Comparison of ENCODE assay signal across 26 cellular contexts in the genomic region with DNA sequence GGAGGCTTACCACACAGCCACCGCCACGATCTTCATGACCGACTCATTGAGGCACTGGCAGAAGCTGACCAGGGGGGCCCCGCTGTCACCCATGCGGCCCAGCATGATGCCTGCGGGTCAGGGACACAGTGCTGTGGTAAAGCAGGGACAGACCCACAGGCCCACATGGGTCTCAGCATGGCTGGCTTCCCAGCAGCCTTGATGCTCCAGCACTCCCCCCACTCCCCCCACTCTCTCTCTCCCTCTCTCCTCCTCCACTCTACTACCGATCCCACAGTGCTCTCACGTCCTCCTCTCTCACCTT. TPM values are rescaled to one million over a fixed set of nuclear protein-coding genes. Genes with fewer than 3 reads are reported as not detected.
DNase-seq lines count a peak whose midpoint lies in the region; ATAC-seq and TF ChIP-seq lines count a peak whose summit lies in the region.
"Had no signal": no experiment of that assay in that cellular context is flagged by ENCODE, and none has a peak within 500 bp of the region (broad histone marks: within the 10 kb centered on the region; RNA-seq: fewer than 3 reads in every experiment).

No MANE protein-coding gene starts in this region.

- POLR2A ChIA-PET in Caco-2 (lab: Charles Lee), result interaction anchor here (0.6 kb wide), 1 partner anchor 136 kb away, joined by 3 read pairs; no protein-coding TSS in a partner anchor
- POLR2A ChIA-PET in IMR-90 (lab: Charles Lee; ENCODE audit: unreplicated experiment), result no interaction called here

- H3K9me3 Mint-ChIP-seq in Caco-2 (ENCODE audit: unreplicated experiment) (no peaks in the 10 kb centered on the region), glutamatergic neuron (ENCODE audit: unreplicated experiment) (peaks cover 6% of the 10 kb centered on the region)
- H3K9me3 Mint-ChIP-seq: CD4-positive, alpha-beta T cell; CD8-positive, alpha-beta memory T cell had no signal

- H3K9me1 ChIP-seq in IMR-90 (ENCODE audit: insufficient read depth, low read length), result peaks cover 23% of the 10 kb centered on the region

- H2BK120ac ChIP-seq in IMR-90 (ENCODE audit: low read depth, low read length) (no peak overlapping the region), neuronal stem cell (ENCODE audit: low read depth, low read length) (no peak overlapping the region)

- H3K36me3 Mint-ChIP-seq in Caco-2 (ENCODE audit: insufficient read depth, unreplicated experiment) (peaks cover 5% of the 10 kb centered on the region), glutamatergic neuron (ENCODE audit: unreplicated experiment) (no peaks in the 10 kb centered on the region)
- H3K36me3 Mint-ChIP-seq: CD14-positive monocyte; CD8-positive, alpha-beta memory T cell had no signal

- no peak overlapping the region for H4K5ac ChIP-seq in IMR-90 (ENCODE audit: low read depth, low read length)

- TF ChIP-seq CTCF in Caco-2 (IDR thresholded peaks at IDR 0.05; ENCODE audit: insufficient read depth in 1 of 2, low read depth in 1 of 2, low read length in 1 of 2, severe bottlenecking in 1 of 2, unreplicated experiment in 1 of 2) (no peak), IMR-90 (conservative IDR thresholded peaks at IDR 0.05; ENCODE audit: low read depth, low read length) (no peak), glutamatergic neuron (IDR thresholded peaks at IDR 0.05; ENCODE audit: partially characterized antibody, unreplicated experiment) (no peak)

- H3K4ac ChIP-seq in IMR-90 (ENCODE audit: low read depth, low read length) (peak overlapping the region; percentile 23; the same call in 1 of the 2 replicates), neuronal stem cell (ENCODE audit: low read length) (no peak overlapping the region)

- H4K91ac ChIP-seq in IMR-90 (ENCODE audit: insufficient read depth, low read depth, low read length), result peak overlapping the region; percentile 60; the same call in 1 of the 2 replicates
- no peak overlapping the region for H4K91ac ChIP-seq in neuronal stem cell (ENCODE audit: low read depth, low read length, poor library complexity)

- H2AFZ ChIP-seq in IMR-90 (replicated peaks; ENCODE audit: low read length, poor library complexity) (peak overlapping the region; percentile 27), neuronal stem cell (ENCODE audit: low read length) (no peak overlapping the region)

- TF ChIP-seq RAD21 in IMR-90 (IDR thresholded peaks at IDR 0.05; ENCODE audit: low read length), result no peak

- no peaks in the 10 kb centered on the region for H3K27me3 ChIP-seq in Caco-2 (replicated peaks; ENCODE audit: control insufficient read depth, insufficient read depth, low read length)
- H3K27me3 ChIP-seq in IMR-90 (ENCODE audit: control insufficient read depth, insufficient read depth, low read length), result no peaks in the 10 kb centered on the region
- peaks cover 0 to 16% (median 4%) of the 10 kb centered on the region in 3 experiments for H3K27me3 ChIP-seq in neuronal stem cell (ENCODE audit: control insufficient read depth in 3 of 3, insufficient read depth in 3 of 3, low read depth in 1 of 3, low read length in 3 of 3)
- H3K27me3 ChIP-seq: BE2C; BLaER1 treated with 17β-estradiol and CSF1 and Interleukin-3, amounts not matched to agents 10 nM and 100 nM had no signal

- H3K9me3 ChIP-seq in Caco-2 (peaks cover 3% of the 10 kb centered on the region), IMR-90 (ENCODE audit: control insufficient read depth, insufficient read depth, low read length) (no peaks in the 10 kb centered on the region), neuronal stem cell (replicated peaks in 1 of 2; ENCODE audit: control insufficient read depth in 2 of 2, insufficient read depth in 1 of 2, low read depth in 1 of 2, low read length in 2 of 2) (peaks cover 10 to 27% of the 10 kb centered on the region in 2 donors)
- H3K9me3 ChIP-seq: BE2C had no signal

- CTCF ChIA-PET in Caco-2 (lab: Charles Lee), result no interaction called here
- CTCF ChIA-PET in IMR-90 (lab: Yijun Ruan, JAX), result no interaction called here

- H3K4me3 Mint-ChIP-seq in Caco-2 (ENCODE audit: unreplicated experiment), result no peak overlapping the region
- no peak overlapping the region for H3K4me3 Mint-ChIP-seq in glutamatergic neuron (ENCODE audit: unreplicated experiment)
- H3K4me3 Mint-ChIP-seq: CD14-positive monocyte; CD4-positive, alpha-beta T cell; CD8-positive, alpha-beta memory T cell had no signal

- BruUV-seq in Caco-2 (replicated peaks; lab: Mats Ljungman, UMichigan) (no TSS peak), IMR-90 (replicated peaks; lab: Mats Ljungman, UMichigan) (no TSS peak)

- peaks cover 20% of the 10 kb centered on the region for H3K4me1 ChIP-seq in Caco-2
- peaks cover 13% of the 10 kb centered on the region for H3K4me1 ChIP-seq in IMR-90 (ENCODE audit: control insufficient read depth, insufficient read depth, low read length)
- H3K4me1 ChIP-seq in neuronal stem cell (ENCODE audit: control insufficient read depth in 2 of 2, insufficient read depth in 1 of 2, low read depth in 1 of 2, low read length in 2 of 2), result peaks cover 0 to 4% of the 10 kb centered on the region in 2 donors
- H3K4me1 ChIP-seq: BE2C had no signal

- H3K14ac ChIP-seq in IMR-90 (replicated peaks; ENCODE audit: low read depth, low read length) (no peak overlapping the region), neuronal stem cell (ENCODE audit: low read length) (peak overlapping the region; percentile 87)

- no peak overlapping the region for H3K27ac ChIP-seq in IMR-90 (ENCODE audit: insufficient read depth, low read length)
- H3K27ac ChIP-seq in neuronal stem cell (replicated peaks; ENCODE audit: low read length), result no peak overlapping the region

- H3K27me3 Mint-ChIP-seq in Caco-2 (ENCODE audit: insufficient read depth, unreplicated experiment) (no peaks in the 10 kb centered on the region), glutamatergic neuron (ENCODE audit: unreplicated experiment) (peaks cover 2% of the 10 kb centered on the region)
- H3K27me3 Mint-ChIP-seq: CD4-positive, alpha-beta T cell had no signal

- in situ Hi-C loops in IMR-90 (cut with MboI; ENCODE audit: low sequenced_read_pairs), result no loop called here

- no peak overlapping the region for H2BK20ac ChIP-seq in IMR-90 (ENCODE audit: low read depth, low read length)

- no peak overlapping the region for H3K56ac ChIP-seq in IMR-90 (ENCODE audit: extremely low read depth, insufficient read depth, low read length)

- intact Hi-C loops in Caco-2 (cut with micrococcal nuclease; ENCODE audit: unreplicated experiment) (no loop called here), IMR-90 (cut with micrococcal nuclease) (no loop called here)

- H4K8ac ChIP-seq in IMR-90 (ENCODE audit: low read depth in 2 of 2, low read length in 2 of 2) (no peak overlapping the region), neuronal stem cell (ENCODE audit: low read depth, low read length) (no peak overlapping the region)

- no peak overlapping the region for H2BK5ac ChIP-seq in IMR-90 (ENCODE audit: low read depth, low read length, poor library complexity, severe bottlenecking)
- H2BK5ac ChIP-seq in neuronal stem cell (ENCODE audit: low read length), result peak overlapping the region; percentile 70

- no peaks in the 10 kb centered on the region for H4K20me1 ChIP-seq in IMR-90 (ENCODE audit: insufficient read depth, low read length)
- H4K20me1 ChIP-seq: BLaER1 treated with 17β-estradiol and CSF1 and Interleukin-3, amounts not matched to agents 10 nM and 100 nM had no signal

- H3K4me3 ChIP-seq in Caco-2 (ENCODE audit: low read depth, low read length) (no peak overlapping the region), IMR-90 (ENCODE audit: insufficient read depth, low read depth, low read length) (no peak overlapping the region), neuronal stem cell (ENCODE audit: low read length in 2 of 2) (no peak overlapping the region)
- H3K4me3 ChIP-seq: A549; BLaER1 treated with 17β-estradiol and CSF1 and Interleukin-3, amounts not matched to agents 10 nM and 100 nM had no signal

- H3K36me3 ChIP-seq in Caco-2 (ENCODE audit: control insufficient read depth, insufficient read depth, low read length), result no peaks in the 10 kb centered on the region
- H3K36me3 ChIP-seq in IMR-90 (ENCODE audit: control insufficient read depth, insufficient read depth, low read length), result no peaks in the 10 kb centered on the region
- H3K36me3 ChIP-seq in neuronal stem cell (replicated peaks in 1 of 2; ENCODE audit: control insufficient read depth in 2 of 2, insufficient read depth in 2 of 2, low read length in 2 of 2), result no peaks in the 10 kb centered on the region
- H3K36me3 ChIP-seq: BE2C; BLaER1 treated with 17β-estradiol and CSF1 and Interleukin-3, amounts not matched to agents 10 nM and 100 nM had no signal

- H3K4me2 ChIP-seq in IMR-90 (ENCODE audit: low read depth, low read length) (no peak overlapping the region), neuronal stem cell (ENCODE audit: insufficient read depth, low read length, poor library complexity, severe bottlenecking) (no peak overlapping the region)
- H3K4me2 ChIP-seq: A549; BLaER1 treated with 17β-estradiol and CSF1 and Interleukin-3, amounts not matched to agents 10 nM and 100 nM had no signal

- 93% methylated on average over 3 of the region's 8 CpGs; no CpG with 5 or more reads in 1 of the 2 experiments for WGBS in IMR-90 (ENCODE audit: extremely low coverage in 2 of 2, insufficient read length in 1 of 2), 2 experiments
- no CpG with 5 or more reads among the region's 8 CpGs for WGBS in neuronal stem cell (ENCODE audit: extremely low coverage in 2 of 2, insufficient read length in 2 of 2, insufficient replicate concordance in 1 of 2), 2 donors

- dilution Hi-C loops in IMR-90 (cut with HindIII; ENCODE audit: low sequenced_read_pairs, unreplicated experiment), result no loop called here

- no peak for TF ChIP-seq POLR2A in IMR-90 (IDR thresholded peaks at IDR 0.05; ENCODE audit: low read depth, low read length)

- H3K27ac Mint-ChIP-seq in Caco-2 (ENCODE audit: unreplicated experiment), result peak overlapping the region; percentile 48
- no peak overlapping the region for H3K27ac Mint-ChIP-seq in glutamatergic neuron (ENCODE audit: unreplicated experiment)
- H3K27ac Mint-ChIP-seq: CD14-positive monocyte; CD4-positive, alpha-beta T cell had no signal

- DNase-seq in Caco-2 (no peak), IMR-90 (no peak), glutamatergic neuron (peak; percentile 14), neuronal stem cell (ENCODE audit: low spot score) (no peak), T-helper 1 cell (no peak), NCI-H1092 treated with DMSO at 0.1 percent for 48 hours (lab: John Stamatoyannopoulos, UW) (no peak), GOT3 (lab: John Stamatoyannopoulos, UW) (no peak)
- DNase-seq: 8988T; ACHN; AML-193; BE2C; Calu3; CD4-positive, alpha-beta T cell; CD8-positive, alpha-beta memory T cell; DMS53; DMS79 treated with DMSO at 0.1 percent for 48 hours; GF-D8; HCEC 1CT had no signal

- ATAC-seq in IMR-90 (ENCODE audit: low read depth), result no peak
- no peak for ATAC-seq in GM18519 (IDR thresholded peaks at IDR 0.05; ENCODE audit: low FRiP score, unreplicated experiment)

- H2BK15ac ChIP-seq in IMR-90 (ENCODE audit: low read depth, low read length), result peak overlapping the region; percentile 35; the same call in 1 of the 3 replicates
- no peak overlapping the region for H2BK15ac ChIP-seq in neuronal stem cell (ENCODE audit: low read length)

- 0 out of 2 replicates have a peak overlapping the region, but pooled peaks have one; percentile 67 for H2AK5ac ChIP-seq in IMR-90 (ENCODE audit: low read depth, low read length)
- H2AK5ac ChIP-seq in neuronal stem cell (ENCODE audit: low read depth, low read length), result peak overlapping the region; percentile 32

- no peak overlapping the region for H2AK9ac ChIP-seq in IMR-90 (replicated peaks; ENCODE audit: low read depth, low read length, poor library complexity)

- peaks cover 6% of the 10 kb centered on the region for H3K4me1 Mint-ChIP-seq in Caco-2 (ENCODE audit: low read depth, unreplicated experiment)
- peaks cover 8% of the 10 kb centered on the region for H3K4me1 Mint-ChIP-seq in glutamatergic neuron (ENCODE audit: low read depth, unreplicated experiment)
- H3K4me1 Mint-ChIP-seq: CD8-positive, alpha-beta memory T cell had no signal

- H3K18ac ChIP-seq in IMR-90 (ENCODE audit: low read depth, low read length), result no peak overlapping the region
- H3K18ac ChIP-seq in neuronal stem cell (ENCODE audit: low read length), result peak overlapping the region; percentile 73

- peak overlapping the region; percentile 85 for H2BK12ac ChIP-seq in neuronal stem cell (ENCODE audit: low read length)

- no peak overlapping the region for H3K9ac ChIP-seq in IMR-90 (ENCODE audit: low read depth, low read length)
- no peak overlapping the region for H3K9ac ChIP-seq in neuronal stem cell (ENCODE audit: low read depth, low read length, poor library complexity)
- H3K9ac ChIP-seq: BLaER1 treated with 17β-estradiol and CSF1 and Interleukin-3, amounts not matched to agents 10 nM and 100 nM had no signal

- H3K79me1 ChIP-seq in IMR-90 (ENCODE audit: low read depth in 1 of 2, low read length in 2 of 2), result no peaks in the 10 kb centered on the region
- no peaks in the 10 kb centered on the region for H3K79me1 ChIP-seq in neuronal stem cell (ENCODE audit: low read depth, low read length)

- H3K23ac ChIP-seq in IMR-90 (ENCODE audit: low read depth, low read length), result no peak overlapping the region
- H3K23ac ChIP-seq in neuronal stem cell (ENCODE audit: low read depth, low read length, poor library complexity), result no peak overlapping the region

RNA-seq across cellular contexts. Expression of a gene that starts 31.4 kb away (rescaled TPM):
- total RNA-seq in Caco-2 (2022), result not detected in 2 replicates
- total RNA-seq in IMR-90 (2012; rRNA removed), result 0.54 and 0.56 TPM in 2 replicates
- 5.4 and 6.2 TPM in 2 replicates for polyA plus RNA-seq in IMR-90 (2012; rRNA removed)
- polyA plus RNA-seq in IMR-90 (2012; cell fraction: cytosol; rRNA removed), result 4.1 and 10.2 TPM in 2 replicates
- polyA plus RNA-seq in IMR-90 (2012; cell fraction: nucleus; rRNA removed; ENCODE audit: low replicate concordance), result 28.0 and 31.3 TPM in 2 replicates
- total RNA-seq in glutamatergic neuron (ENCODE audit: unreplicated experiment), result 3.1 TPM
- 0.20 TPM for polyA plus RNA-seq in neuronal stem cell (2013, experiment 1 of 2)
- 0.19 TPM for polyA plus RNA-seq in neuronal stem cell (2013, experiment 2 of 2)
- total RNA-seq: Calu3; CD4-positive, alpha-beta T cell; CD8-positive, alpha-beta memory T cell; Daoy; G401; H7 had no signal
- polyA plus RNA-seq: CD14-positive monocyte had no signal

RNA-seq across cellular contexts. Expression of a gene that starts 49.0 kb away (rescaled TPM):
- not detected in 2 replicates for total RNA-seq in Caco-2 (2022)
- not detected in 2 replicates for total RNA-seq in IMR-90 (2012; rRNA removed)
- 0.05 and 0.06 TPM in 2 replicates for polyA plus RNA-seq in IMR-90 (2012; rRNA removed)
- polyA plus RNA-seq in IMR-90 (2012; cell fraction: cytosol; rRNA removed), result 0.09 TPM in 1 of 2 replicates, not detected in the other
- 0.37 and 0.40 TPM in 2 replicates for polyA plus RNA-seq in IMR-90 (2012; cell fraction: nucleus; rRNA removed; ENCODE audit: low replicate concordance)
- total RNA-seq in glutamatergic neuron (ENCODE audit: unreplicated experiment), result not detected
- not detected for polyA plus RNA-seq in neuronal stem cell (2013, experiment 1 of 2)
- not detected for polyA plus RNA-seq in neuronal stem cell (2013, experiment 2 of 2)
- total RNA-seq: Calu3; CD4-positive, alpha-beta T cell; CD8-positive, alpha-beta memory T cell; Daoy; H1; H7 had no signal
- polyA plus RNA-seq: CD14-positive monocyte, H1 had no signal
